In genomic region chr4:107823870-107824366, GRCh38 we compare ENCODE assay signal across 8 cellular contexts. TPM values are rescaled to one million over a fixed set of nuclear protein-coding genes. Genes with fewer than 3 reads are reported as not detected.
DNase-seq lines count a peak whose midpoint lies in the region; ATAC-seq and TF ChIP-seq lines count a peak whose summit lies in the region.

No MANE protein-coding gene starts in this region.

- TF ChIP-seq CTCF in lower leg skin (IDR thresholded peaks at IDR 0.05), result no peak
- no peak for TF ChIP-seq CTCF in upper lobe of left lung (IDR thresholded peaks at IDR 0.05)
- no peak for TF ChIP-seq CTCF in OCI-LY7 (conservative IDR thresholded peaks at IDR 0.05; ENCODE audit: low read length)

- no peaks in the 10 kb centered on the region for H3K9me3 ChIP-seq in upper lobe of left lung
- H3K9me3 ChIP-seq in OCI-LY7 (ENCODE audit: low read length), result no peaks in the 10 kb centered on the region

- no peaks in the 10 kb centered on the region for H3K27me3 ChIP-seq in upper lobe of left lung

- no peak for TF ChIP-seq EP300 in upper lobe of left lung (IDR thresholded peaks at IDR 0.05)

- peak overlapping the region; percentile 78 to 92 for H3K4me3 Mint-ChIP-seq in activated T-cell treated with anti-CD3 and anti-CD28 coated beads, Interleukin-2, amount 50 U/mL, for 72 hours

- no peaks in the 10 kb centered on the region for H3K36me3 Mint-ChIP-seq in activated T-cell treated with anti-CD3 and anti-CD28 coated beads, Interleukin-2, amount 50 U/mL, for 72 hours (ENCODE audit: insufficient read depth in 2 of 2)

- intact Hi-C loops in lower leg skin (cut with DNase I; ENCODE audit: low total_unique reads) (loop anchor here (1.0 kb wide), 1 partner anchor 22 kb away; no protein-coding TSS in a partner anchor), OCI-LY7 (cut with micrococcal nuclease; ENCODE audit: unreplicated experiment) (no loop called here)

- no peak overlapping the region for H2AFZ ChIP-seq in OCI-LY7 (ENCODE audit: low read length)

- peaks cover 14% of the 10 kb centered on the region for H3K4me1 Mint-ChIP-seq in activated T-cell treated with anti-CD3 and anti-CD28 coated beads, Interleukin-2, amount 50 U/mL, for 72 hours (ENCODE audit: low read depth)

- H3K27ac ChIP-seq in upper lobe of left lung (peak overlapping the region; percentile 96 to 97 (median 97)), OCI-LY7 (ENCODE audit: low read depth, low read length, poor library complexity, severe bottlenecking) (no peak overlapping the region)

- no peak overlapping the region for H3K27ac Mint-ChIP-seq in activated T-cell treated with anti-CD3 and anti-CD28 coated beads, Interleukin-2, amount 50 U/mL, for 72 hours

- H3K36me3 ChIP-seq in upper lobe of left lung (no peaks in the 10 kb centered on the region), OCI-LY7 (ENCODE audit: insufficient read depth, low read length) (no peaks in the 10 kb centered on the region)

- BruUV-seq in OCI-LY7 (replicated peaks; lab: Mats Ljungman, UMichigan), result no TSS peak

- peaks cover 61% of the 10 kb centered on the region for H3K27me3 Mint-ChIP-seq in activated T-cell treated with anti-CD3 and anti-CD28 coated beads, Interleukin-2, amount 50 U/mL, for 72 hours (ENCODE audit: low read depth)

- H3K4me2 ChIP-seq in OCI-LY7 (ENCODE audit: low read length), result no peak overlapping the region

- ATAC-seq in activated T-cell treated with anti-CD3 and anti-CD28 coated beads, Interleukin-2, amount 50 U/mL, for 72 hours (replicated peaks in 1 of 2), result no peak
- no peak for ATAC-seq in upper lobe of left lung (ENCODE audit: low FRiP score in 2 of 2)
- no peak for ATAC-seq in HG03439 (IDR thresholded peaks at IDR 0.05; ENCODE audit: unreplicated experiment)

- TF ChIP-seq POLR2A in lower leg skin (IDR thresholded peaks at IDR 0.05) (no peak), upper lobe of left lung (IDR thresholded peaks at IDR 0.05) (no peak)

- WGBS in lower leg skin, 2 donors, result 42 to 43% methylated on average over 12 of the region's 12 CpGs
- 34 to 40% methylated on average over 12 of the region's 12 CpGs for WGBS in upper lobe of left lung, 2 donors

- no peak for DNase-seq in activated T-cell treated with anti-CD3 and anti-CD28 coated beads, Interleukin-2, amount 50 U/mL, for 72 hours
- no peak for DNase-seq in activated T-cell treated with anti-CD3 and anti-CD28 coated beads, Interleukin-2, amount 50 U/mL, for 1 hour
- DNase-seq in cerebellar cortex (ENCODE audit: low spot score), result peak; percentile 28
- no peak for DNase-seq in lower leg skin (ENCODE audit: low spot score in 2 of 2)
- DNase-seq in upper lobe of left lung, result no peak
- no peak for DNase-seq in OCI-LY7 (ENCODE audit: low spot score)
- DNase-seq in effector CD8-positive, alpha-beta T cell (lab: John Stamatoyannopoulos, UW), result no peak

- H3K9me3 Mint-ChIP-seq in activated T-cell treated with anti-CD3 and anti-CD28 coated beads, Interleukin-2, amount 50 U/mL, for 72 hours, result no peaks in the 10 kb centered on the region

- POLR2A ChIA-PET in OCI-LY7 (lab: Charles Lee), result interaction anchor here (0.7 kb wide), 1 partner anchor 21 kb away, joined by 3 read pairs; no protein-coding TSS in a partner anchor

- H3K9me2 ChIP-seq in OCI-LY7 (ENCODE audit: insufficient read depth, low read length), result no peaks in the 10 kb centered on the region

- CTCF ChIA-PET in OCI-LY7 (lab: Charles Lee; ENCODE audit: unreplicated experiment), result no interaction called here

- no peaks in the 10 kb centered on the region for H3K79me2 ChIP-seq in OCI-LY7 (ENCODE audit: insufficient read depth, low read depth, low read length)

- H3K4me1 ChIP-seq in upper lobe of left lung (peaks cover 10 to 22% (median 15%) of the 10 kb centered on the region in 4 donors), OCI-LY7 (ENCODE audit: insufficient read depth, low read length, poor library complexity, severe bottlenecking) (no peaks in the 10 kb centered on the region)

- H3K4me3 ChIP-seq in lower leg skin (ENCODE audit: low read depth, poor library complexity, severe bottlenecking) (peak overlapping the region; percentile 74), upper lobe of left lung (peak overlapping the region; percentile 41 to 90 (median 83)), OCI-LY7 (ENCODE audit: low read depth, low read length, poor library complexity, severe bottlenecking) (no peak overlapping the region)

- no peaks in the 10 kb centered on the region for H4K20me1 ChIP-seq in OCI-LY7 (ENCODE audit: insufficient read depth, low read length)

RNA-seq across cellular contexts. Expression of gene SGMS2, which starts 0.8 kb away (rescaled TPM):
- under 1 TPM; 0.22 to 0.42 TPM for total RNA-seq in activated T-cell treated with anti-CD3 and anti-CD28 coated beads, Interleukin-2, amount 50 U/mL, for 72 hours
- total RNA-seq in lower leg skin (10 to 100 TPM; 38.7 to 81.5 (median 55.9) TPM), upper lobe of left lung (100 to 1,000 TPM in 4 of 6 donors, 10 to 100 TPM in 2; 85.9 to 551 (median 204) TPM), OCI-LY7 (2022) (not detected in 2 replicates)
- not detected in 2 replicates for total RNA-seq in OCI-LY7 (2014; rRNA removed; shearing (Covaris generic))

Comparison
In these comparisons a context has a peak if more than half of its experiments do, and no peak if none do; other contexts are left out.
1. RNA of gene SGMS2, which starts 0.8 kb away (total RNA-seq): 85.9 to 551 TPM in upper lobe of left lung and 38.7 to 81.5 TPM in lower leg skin; 0.22 to 0.42 TPM in activated T-cell treated with anti-CD3 and anti-CD28 coated beads, Interleukin-2, amount 50 U/mL, for 72 hours and not detected in OCI-LY7; every median in the first group is over 10 times any median in the second.